ENCODE assay signal across 8 cellular contexts in the genomic region with DNA sequence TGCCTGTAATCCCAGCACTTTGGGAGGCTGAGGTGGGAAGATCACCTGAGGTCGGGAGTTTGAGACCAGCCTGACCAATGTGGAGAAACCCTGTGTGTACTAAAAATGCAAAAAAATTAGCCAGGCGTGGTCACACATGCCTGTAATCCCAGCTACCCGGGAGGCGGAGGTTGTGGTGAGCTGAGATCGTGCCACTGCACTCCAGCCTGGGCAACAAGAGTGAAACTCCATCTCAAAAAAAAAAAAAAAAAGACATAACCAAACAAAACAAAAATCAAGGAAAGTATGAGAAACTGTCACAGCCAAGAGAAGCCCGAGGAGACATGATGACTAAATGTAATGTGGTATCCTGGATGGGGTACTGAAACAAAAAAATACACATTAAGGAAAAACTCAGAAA. TPM values are rescaled to one million over a fixed set of nuclear protein-coding genes. Genes with fewer than 3 reads are reported as not detected.
A peak's percentile ranks its signal among the peaks of the same experiment; 100 is the strongest.
DNase-seq lines count a peak whose midpoint lies in the region; ATAC-seq, FAIRE-seq and TF ChIP-seq lines count a peak whose summit lies in the region.
"Not testable (repeated sequence)": the region's sequence is repeated elsewhere in the genome, so short reads cannot be mapped to it uniquely, and the experiment has no call there.
"Had no signal": no experiment of that assay in that cellular context is flagged by ENCODE, and none has a peak within 500 bp of the region (broad histone marks: within the 10 kb centered on the region; RNA-seq: fewer than 3 reads in every experiment).

No MANE protein-coding gene starts in this region.

- H3K27ac Mint-ChIP-seq in neural crest cell (ENCODE audit: unreplicated experiment) = peak overlapping the region; percentile 43

- not testable (repeated sequence) for H3K36me3 ChIP-seq in SJSA1

- H3K4me1 ChIP-seq in A549 (peaks cover 80% of the 10 kb centered on the region), SJSA1 (replicated peaks) (peaks cover 76% of the 10 kb centered on the region)

- CTCF ChIA-PET in A549 (lab: Yijun Ruan, JAX) = not testable (repeated sequence)

- POLR2A ChIA-PET in A549 (lab: Yijun Ruan, JAX) = not testable (repeated sequence)

- H3K4me3 ChIP-seq in A549, SJSA1: not testable (repeated sequence)

- not testable (repeated sequence) for H3K9me3 ChIP-seq in A549; SJSA1 (replicated peaks)

- not testable (repeated sequence) for H3K4me2 ChIP-seq in A549

- not testable (repeated sequence) for TF ChIP-seq POLR2A in A549 (IDR thresholded peaks at IDR 0.05; ENCODE audit: low read length)

- H3K4me1 Mint-ChIP-seq in neural crest cell = not testable (repeated sequence)

- FAIRE-seq in A549 (lab: Jason Lieb, UNC) = not testable (repeated sequence)

- not testable (repeated sequence) for DNase-seq in A549 (ENCODE audit: low read depth in 1 of 2, low spot score in 1 of 2); neural crest cell (ENCODE audit: low read depth, low spot score)
- peak; percentile 54 for DNase-seq in M059J (ENCODE audit: low read depth)
- DNase-seq in MV-4-11 (lab: John Stamatoyannopoulos, UW) = peak; percentile 9
- peak; percentile 61 for DNase-seq in SJSA1 (ENCODE audit: low read depth in 1 of 2, low spot score in 2 of 2)

- H3K4me3 Mint-ChIP-seq in neural crest cell = not testable (repeated sequence)

- H3K27me3 Mint-ChIP-seq in neural crest cell (ENCODE audit: low read depth) = not testable (repeated sequence)

- not testable (repeated sequence) for H3K9me3 Mint-ChIP-seq in neural crest cell

- not testable (repeated sequence) for TF ChIP-seq CTCF in A549 (IDR thresholded peaks at IDR 0.05); neural crest cell (conservative IDR thresholded peaks at IDR 0.05)

- not testable (repeated sequence) for TF ChIP-seq EP300 in A549 (IDR thresholded peaks at IDR 0.05)

- not testable (repeated sequence) for H3K36me3 Mint-ChIP-seq in neural crest cell (ENCODE audit: low read depth)

- TF ChIP-seq RAD21 in A549 (conservative IDR thresholded peaks at IDR 0.05 in 1 of 2, IDR thresholded peaks at IDR 0.05 in 1 of 2) = not testable (repeated sequence)

- peak overlapping the region; percentile 97 to 98 for H3K27ac ChIP-seq in A549
- peak overlapping the region; percentile 91 for H3K27ac ChIP-seq in SJSA1

- not testable (repeated sequence) for H3K27me3 ChIP-seq in SJSA1 (replicated peaks)

- WGBS in A549 (ENCODE audit: missing lambda C conversion rate) = 77% methylated on average over 6 of the region's 6 CpGs

- not testable (repeated sequence) for ATAC-seq in A549

RNA-seq across cellular contexts. Expression of gene ELF3, which starts 51.4 kb away (rescaled TPM):
- 334 and 365 TPM in 2 replicates for polyA plus RNA-seq in A549 (2011; rRNA removed)
- polyA plus RNA-seq in A549 (2012; cell fraction: cytosol; rRNA removed) = 197 and 257 TPM in 2 replicates
- 1,053 and 1,132 TPM in 2 replicates for polyA plus RNA-seq in A549 (2012; cell fraction: nucleus; rRNA removed)
- polyA plus RNA-seq in A549 (2017; fragmentation: RNase III; extraction: RNeasy Plus Mini Kit Qiagen cat#74134 plus additional on column Dnase treatment) = 138 to 180 TPM (median 179 TPM) in 3 replicates
- polyA minus RNA-seq in A549 (2011; rRNA and poly(A)+ RNA removed) = 661 and 758 TPM in 2 replicates
- 0.15 and 2.3 TPM in 2 replicates for total RNA-seq in M059J (2014; rRNA removed; shearing (Covaris generic))
- 0.05 TPM in 1 of 2 replicates, not detected in the other for total RNA-seq in SJSA1 (2014; rRNA removed; shearing (Covaris generic))
- total RNA-seq in neural crest cell = 0.19 and 0.55 TPM in 2 replicates
- polyA plus RNA-seq: CD14-positive monocyte; CD4-positive, CD25-positive, alpha-beta regulatory T cell; CD8-positive, alpha-beta memory T cell had no signal
